ENCODE assay signal across 9 cellular contexts in the genomic region with DNA sequence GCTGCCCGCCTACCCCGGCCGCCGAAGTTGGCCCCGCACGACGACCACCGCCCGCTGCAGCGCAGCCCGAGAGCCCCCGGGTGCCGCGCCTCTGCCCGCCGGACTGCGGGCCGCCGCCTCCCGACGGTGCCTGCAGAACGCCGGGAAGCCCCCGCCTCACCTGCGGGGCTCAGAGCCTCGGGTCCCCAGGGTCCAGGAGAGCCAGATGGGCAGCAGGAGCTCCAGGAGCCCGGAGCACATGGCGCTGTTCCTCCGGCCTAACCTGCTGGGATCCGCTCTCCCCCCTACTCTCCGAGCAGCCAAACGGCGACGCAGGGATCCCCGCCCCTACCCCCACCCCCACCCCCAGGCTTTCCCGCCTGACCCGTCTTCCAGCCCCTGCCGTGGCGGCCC. TPM values are rescaled to one million over a fixed set of nuclear protein-coding genes. Genes with fewer than 3 reads are reported as not detected.
A peak's percentile ranks its signal among the peaks of the same experiment; 100 is the strongest.
DNase-seq lines count a peak whose midpoint lies in the region; ATAC-seq and TF ChIP-seq lines count a peak whose summit lies in the region.
"Had no signal": no experiment of that assay in that cellular context is flagged by ENCODE, and none has a peak within 500 bp of the region (broad histone marks: within the 10 kb centered on the region; RNA-seq: fewer than 3 reads in every experiment).

No MANE protein-coding gene starts in this region.

- no peaks in the 10 kb centered on the region for H3K9me3 Mint-ChIP-seq in activated CD4-positive, alpha-beta T cell treated with anti-CD3 and anti-CD28 coated beads, Interleukin-2, amount 10 ng/mL, durations not matched to agents 7 days and 5 days
- H3K9me3 Mint-ChIP-seq in activated CD4-positive, alpha-beta T cell treated with anti-CD3 and anti-CD28 coated beads for 36 hours (ENCODE audit: low read depth): peaks cover 2% of the 10 kb centered on the region

- no peaks in the 10 kb centered on the region for H3K9me3 ChIP-seq in testis

- no peak overlapping the region for H3K4me3 Mint-ChIP-seq in activated CD4-positive, alpha-beta T cell treated with anti-CD3 and anti-CD28 coated beads, Interleukin-2, amount 10 ng/mL, durations not matched to agents 7 days and 5 days
- no peak overlapping the region for H3K4me3 Mint-ChIP-seq in activated CD4-positive, alpha-beta T cell treated with anti-CD3 and anti-CD28 coated beads for 36 hours

- no peaks in the 10 kb centered on the region for H3K4me1 ChIP-seq in testis
- H3K4me1 ChIP-seq in foreskin keratinocyte: no peaks in the 10 kb centered on the region

- no peaks in the 10 kb centered on the region for H3K27me3 ChIP-seq in testis
- peaks cover 34% of the 10 kb centered on the region for H3K27me3 ChIP-seq in foreskin keratinocyte

- peaks cover 27% of the 10 kb centered on the region for H3K27me3 Mint-ChIP-seq in activated CD4-positive, alpha-beta T cell treated with anti-CD3 and anti-CD28 coated beads, Interleukin-2, amount 10 ng/mL, durations not matched to agents 7 days and 5 days
- peaks cover 35% of the 10 kb centered on the region for H3K27me3 Mint-ChIP-seq in activated CD4-positive, alpha-beta T cell treated with anti-CD3 and anti-CD28 coated beads for 36 hours

- TF ChIP-seq CTCF in testis (IDR thresholded peaks at IDR 0.05) (no peak), foreskin keratinocyte (conservative IDR thresholded peaks at IDR 0.05) (no peak)

- ATAC-seq in activated CD4-positive, alpha-beta T cell treated with anti-CD3 and anti-CD28 coated beads for 36 hours: no peak
- no peak for ATAC-seq in foreskin keratinocyte

- peak overlapping the region; percentile 54 for H3K27ac Mint-ChIP-seq in activated CD4-positive, alpha-beta T cell treated with anti-CD3 and anti-CD28 coated beads, Interleukin-2, amount 10 ng/mL, durations not matched to agents 7 days and 5 days
- H3K27ac Mint-ChIP-seq in activated CD4-positive, alpha-beta T cell treated with anti-CD3 and anti-CD28 coated beads for 36 hours: no peak overlapping the region

- POLR2A ChIA-PET in activated CD4-positive, alpha-beta T cell treated with anti-CD3 and anti-CD28 coated beads, Interleukin-2, amount 10 ng/mL, durations not matched to agents 7 days and 5 days (lab: Charles Lee): no interaction called here
- POLR2A ChIA-PET in activated CD4-positive, alpha-beta T cell treated with anti-CD3 and anti-CD28 coated beads for 36 hours (lab: Charles Lee): no interaction called here

- H3K36me3 ChIP-seq in testis (ENCODE audit: low read depth, missing control alignments): no peaks in the 10 kb centered on the region

- DNase-seq in activated CD4-positive, alpha-beta T cell treated with anti-CD3 and anti-CD28 coated beads, Interleukin-2, amount 10 ng/mL, durations not matched to agents 7 days and 5 days: no peak
- no peak for DNase-seq in activated CD4-positive, alpha-beta T cell treated with anti-CD3 and anti-CD28 coated beads for 36 hours
- DNase-seq in SHP77 treated with DMSO at 0.1 percent for 48 hours (lab: John Stamatoyannopoulos, UW): peak; percentile 7
- peak; percentile 64 for DNase-seq in iPS-NIHi11 (ENCODE audit: low spot score)
- DNase-seq in testis: no peak
- no peak for DNase-seq in foreskin keratinocyte
- no peak for DNase-seq in stimulated activated CD4-positive, alpha-beta T cell treated with anti-CD3 and anti-CD28 coated beads, Interleukin-15, amount 100 ng/mL, for 24 hours
- DNase-seq in superior temporal gyrus (ENCODE audit: extremely low spot score): no peak

- CTCF ChIA-PET in activated CD4-positive, alpha-beta T cell treated with anti-CD3 and anti-CD28 coated beads, Interleukin-2, amount 10 ng/mL, durations not matched to agents 7 days and 5 days (lab: Charles Lee): no interaction called here
- CTCF ChIA-PET in activated CD4-positive, alpha-beta T cell treated with anti-CD3 and anti-CD28 coated beads for 36 hours (lab: Charles Lee): no interaction called here

- TF ChIP-seq POLR2A in testis (IDR thresholded peaks at IDR 0.05): no peak

- peak overlapping the region; percentile 50 for H3K4me3 ChIP-seq in testis

- intact Hi-C loops in activated CD4-positive, alpha-beta T cell treated with anti-CD3 and anti-CD28 coated beads for 36 hours (cut with DNase I, micrococcal nuclease): no loop called here
- intact Hi-C loops in testis (cut with DNase I; ENCODE audit: low total_unique reads): no loop called here

- peak overlapping the region in 1 of 2 donors; percentile 53 for H3K27ac ChIP-seq in testis
- H3K27ac ChIP-seq in foreskin keratinocyte: no peak overlapping the region

- H3K4me1 Mint-ChIP-seq in activated CD4-positive, alpha-beta T cell treated with anti-CD3 and anti-CD28 coated beads, Interleukin-2, amount 10 ng/mL, durations not matched to agents 7 days and 5 days: peaks cover 2% of the 10 kb centered on the region
- H3K4me1 Mint-ChIP-seq in activated CD4-positive, alpha-beta T cell treated with anti-CD3 and anti-CD28 coated beads for 36 hours: peaks cover 2% of the 10 kb centered on the region

- 0 to 3% methylated on average over 14 to 31 of the region's 39 CpGs for WGBS in testis, 2 donors

- peaks cover 2% of the 10 kb centered on the region for H3K36me3 Mint-ChIP-seq in activated CD4-positive, alpha-beta T cell treated with anti-CD3 and anti-CD28 coated beads, Interleukin-2, amount 10 ng/mL, durations not matched to agents 7 days and 5 days (ENCODE audit: low read depth)
- no peaks in the 10 kb centered on the region for H3K36me3 Mint-ChIP-seq in activated CD4-positive, alpha-beta T cell treated with anti-CD3 and anti-CD28 coated beads for 36 hours (ENCODE audit: low read depth)

RNA-seq across cellular contexts. Expression of gene GABRB3, which starts 0.6 kb away (rescaled TPM):
- total RNA-seq in activated CD4-positive, alpha-beta T cell treated with anti-CD3 and anti-CD28 coated beads, Interleukin-2, amount 10 ng/mL, durations not matched to agents 7 days and 5 days: under 1 TPM in 1 of 2 experiments, not detected in 1; 0.12 TPM
- total RNA-seq in activated CD4-positive, alpha-beta T cell treated with anti-CD3 and anti-CD28 coated beads for 36 hours: not detected
- total RNA-seq in testis (10 to 100 TPM; 16.2 to 19.6 TPM), foreskin keratinocyte (0.60 and 2.1 TPM in 2 replicates)
- polyA plus RNA-seq in testis (ENCODE audit: insufficient read depth, low read depth, low replicate concordance) (11.8 TPM), foreskin keratinocyte (0.27 and 0.43 TPM in 2 replicates)
- total RNA-seq: glomerular endothelial cell had no signal

Comparison
In these comparisons a context has a peak if more than half of its experiments do, and no peak if none do; other contexts are left out.
1. DNase-seq: peak in SHP77 treated with DMSO at 0.1 percent for 48 hours (single experiment) and iPS-NIHi11 (single experiment); none in activated CD4-positive, alpha-beta T cell treated with anti-CD3 and anti-CD28 coated beads, Interleukin-2, amount 10 ng/mL, durations not matched to agents 7 days and 5 days (single experiment), activated CD4-positive, alpha-beta T cell treated with anti-CD3 and anti-CD28 coated beads for 36 hours (single experiment), testis (single experiment), foreskin keratinocyte (0 of 2), stimulated activated CD4-positive, alpha-beta T cell treated with anti-CD3 and anti-CD28 coated beads, Interleukin-15, amount 100 ng/mL, for 24 hours (single experiment) and superior temporal gyrus (single experiment).